8 cellular contexts compared by ENCODE assay signal in the genomic region with DNA sequence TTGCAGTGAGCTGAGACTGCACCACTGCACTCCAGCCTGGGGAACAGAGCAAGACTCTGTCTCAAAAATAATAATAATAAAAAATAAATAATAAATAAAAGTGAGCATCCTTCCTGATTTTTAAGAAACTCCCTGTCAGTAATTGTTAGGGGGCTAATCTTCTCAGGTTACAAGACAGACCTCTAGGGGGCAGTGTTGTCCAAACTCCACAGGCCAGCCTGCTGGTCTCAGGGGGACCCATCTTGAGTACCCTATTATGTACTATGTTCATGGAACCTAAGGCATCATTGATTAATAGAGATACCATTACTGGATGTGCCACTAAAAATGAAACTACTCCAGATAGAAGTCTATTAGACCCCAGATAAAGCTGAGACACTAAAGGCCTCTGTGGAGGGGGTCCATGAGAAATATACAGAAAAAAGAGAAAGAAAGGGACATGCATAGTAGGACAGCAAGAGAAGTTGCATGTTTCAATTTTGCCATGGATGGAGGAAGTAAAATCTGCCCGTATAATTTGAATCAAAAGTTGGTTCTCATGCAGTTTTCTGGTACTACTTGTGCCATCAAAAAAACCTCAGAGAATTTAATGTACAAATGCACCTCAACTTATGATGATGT.
DNase-seq lines count a peak whose midpoint lies in the region; ATAC-seq and TF ChIP-seq lines count a peak whose summit lies in the region.

No MANE protein-coding gene starts in this region.

- peaks cover 24% of the 10 kb centered on the region for H3K9me3 Mint-ChIP-seq in mesothelial cell of epicardium

- peaks cover 12% of the 10 kb centered on the region for H3K4me1 Mint-ChIP-seq in mesothelial cell of epicardium

- H3K36me3 ChIP-seq in DND-41 (ENCODE audit: insufficient read depth, low read length) (no peaks in the 10 kb centered on the region), ascending aorta (no peaks in the 10 kb centered on the region)

- peaks cover 5% of the 10 kb centered on the region for H3K36me3 Mint-ChIP-seq in mesothelial cell of epicardium

- no peak overlapping the region for H3K9ac ChIP-seq in DND-41 (ENCODE audit: low read depth, low read length)

- H2AFZ ChIP-seq in DND-41 (ENCODE audit: low read depth, low read length), result no peak overlapping the region

- POLR2A ChIA-PET in RWPE1 (lab: Yijun Ruan, JAX; ENCODE audit: low non-redundant PET), result no interaction called here

- H3K4me3 ChIP-seq in DND-41 (ENCODE audit: low read depth in 1 of 2, low read length in 2 of 2) (no peak overlapping the region), ascending aorta (no peak overlapping the region)

- no peak for DNase-seq in DND-41
- peak; percentile 34 for DNase-seq in RWPE1 (ENCODE audit: low spot score)
- no peak for DNase-seq in ascending aorta (ENCODE audit: low spot score in 2 of 2)
- DNase-seq in mesothelial cell of epicardium (ENCODE audit: low spot score in 2 of 2, unreplicated experiment in 2 of 2), result no peak
- no peak for DNase-seq in NCI-H187 treated with DMSO at 0.1 percent for 48 hours (lab: John Stamatoyannopoulos, UW)
- no peak for DNase-seq in GM19238 (ENCODE audit: insufficient read length, low spot score)
- DNase-seq in DMS79 (lab: John Stamatoyannopoulos, UW), result no peak

- intact Hi-C loops in ascending aorta (cut with DNase I), result no loop called here

- CTCF ChIA-PET in RWPE1 (lab: Yijun Ruan, JAX), result interaction anchor here (0.7 kb wide), 1 partner anchor 16 kb away, joined by 3 read pairs; no protein-coding TSS in a partner anchor

- H3K27ac ChIP-seq in DND-41 (ENCODE audit: low read length), result no peak overlapping the region
- H3K27ac ChIP-seq in RWPE1, result no peak overlapping the region
- no peak overlapping the region for H3K27ac ChIP-seq in ascending aorta

- H3K27me3 Mint-ChIP-seq in mesothelial cell of epicardium (ENCODE audit: low read depth), result no peaks in the 10 kb centered on the region

- H3K4me3 Mint-ChIP-seq in mesothelial cell of epicardium, result no peak overlapping the region

- H3K4me2 ChIP-seq in DND-41 (ENCODE audit: insufficient read depth, low read length), result no peak overlapping the region

- H3K4me1 ChIP-seq in DND-41 (ENCODE audit: insufficient read depth, low read length) (no peaks in the 10 kb centered on the region), ascending aorta (no peaks in the 10 kb centered on the region)

- H3K79me2 ChIP-seq in DND-41 (ENCODE audit: insufficient read depth, low read length), result no peaks in the 10 kb centered on the region

- H3K27me3 ChIP-seq in DND-41 (ENCODE audit: insufficient read depth, low read length, poor library complexity) (no peaks in the 10 kb centered on the region), ascending aorta (no peaks in the 10 kb centered on the region)

- no peaks in the 10 kb centered on the region for H4K20me1 ChIP-seq in DND-41 (ENCODE audit: insufficient read depth, low read length)

- H3K27ac Mint-ChIP-seq in mesothelial cell of epicardium, result no peak overlapping the region

- no peak for ATAC-seq in DND-41 (ENCODE audit: insufficient read depth, low read depth)
- ATAC-seq in GM21515 (IDR thresholded peaks at IDR 0.05; ENCODE audit: unreplicated experiment), result no peak

- peaks cover 14% of the 10 kb centered on the region for H3K9me3 ChIP-seq in DND-41 (ENCODE audit: insufficient read depth, low read length, severe bottlenecking)
- H3K9me3 ChIP-seq in ascending aorta, result no peaks in the 10 kb centered on the region

- peak; percentile 27 for TF ChIP-seq CTCF in DND-41 (IDR thresholded peaks at IDR 0.05; ENCODE audit: borderline replicate concordance, extremely low read depth, low read length, poor library complexity, severe bottlenecking)
- peak; percentile 37 for TF ChIP-seq CTCF in RWPE1 (conservative IDR thresholded peaks at IDR 0.05; ENCODE audit: low read depth)
- peak in 2 of 3 experiments; percentile 51 to 60 for TF ChIP-seq CTCF in ascending aorta (IDR thresholded peaks at IDR 0.05)
- TF ChIP-seq CTCF in mesothelial cell of epicardium (IDR thresholded peaks at IDR 0.05; ENCODE audit: unreplicated experiment), result peak; percentile 39
